In the genomic region with DNA sequence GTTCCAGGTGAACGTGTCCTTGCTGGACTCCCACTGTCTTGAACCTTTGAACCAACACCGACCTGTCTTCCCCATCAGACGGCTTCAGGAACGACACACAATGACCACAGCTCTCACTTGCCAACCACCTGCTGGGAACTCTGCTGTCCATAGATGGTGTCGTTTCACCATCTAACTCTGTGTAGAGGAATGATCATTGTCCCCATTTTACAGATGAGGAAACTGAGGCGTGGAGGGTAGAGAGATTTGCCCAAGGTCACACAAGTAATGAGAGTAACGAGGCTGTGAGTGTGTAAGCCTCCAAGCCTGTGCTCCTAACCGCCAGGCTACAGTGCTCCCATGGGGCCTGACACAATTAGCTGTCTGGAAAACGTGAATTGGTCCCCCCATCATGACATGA, we compare ENCODE assay signal across 25 cellular contexts. TPM values are rescaled to one million over a fixed set of nuclear protein-coding genes. Genes with fewer than 3 reads are reported as not detected.
DNase-seq lines count a peak whose midpoint lies in the region; ATAC-seq and TF ChIP-seq lines count a peak whose summit lies in the region.
"Had no signal": no experiment of that assay in that cellular context is flagged by ENCODE, and none has a peak within 500 bp of the region (broad histone marks: within the 10 kb centered on the region; RNA-seq: fewer than 3 reads in every experiment).

No MANE protein-coding gene starts in this region.

- peak overlapping the region; percentile 32 to 66 for H3K27ac ChIP-seq in right atrium auricular region
- no peak overlapping the region for H3K27ac ChIP-seq in neuronal stem cell (replicated peaks; ENCODE audit: low read length)
- H3K27ac ChIP-seq: prostate gland, suprapubic skin had no signal

- H3K4me1 ChIP-seq in right atrium auricular region (peaks cover 0 to 62% of the 10 kb centered on the region in 2 donors), neuronal stem cell (ENCODE audit: control insufficient read depth in 2 of 2, insufficient read depth in 1 of 2, low read depth in 1 of 2, low read length in 2 of 2) (peaks cover 13 to 38% of the 10 kb centered on the region in 2 donors), mucosa of descending colon (ENCODE audit: low read depth) (peaks cover 18% of the 10 kb centered on the region)

- no peak overlapping the region for H2BK120ac ChIP-seq in neuronal stem cell (ENCODE audit: low read depth, low read length)

- no peaks in the 10 kb centered on the region for H3K36me3 ChIP-seq in right atrium auricular region
- H3K36me3 ChIP-seq in neuronal stem cell (replicated peaks in 1 of 2; ENCODE audit: control insufficient read depth in 2 of 2, insufficient read depth in 2 of 2, low read length in 2 of 2): no peaks in the 10 kb centered on the region
- H3K36me3 ChIP-seq in mucosa of descending colon (ENCODE audit: low read depth): no peaks in the 10 kb centered on the region
- H3K36me3 ChIP-seq: lower lobe of right lung, prostate gland, suprapubic skin had no signal

- H3K4me3 ChIP-seq in right atrium auricular region (no peak overlapping the region), neuronal stem cell (ENCODE audit: low read length in 2 of 2) (no peak overlapping the region), mucosa of descending colon (no peak overlapping the region)
- H3K4me3 ChIP-seq: lower lobe of right lung, prostate gland, suprapubic skin had no signal

- H4K8ac ChIP-seq in neuronal stem cell (ENCODE audit: low read depth, low read length): no peak overlapping the region

- no peaks in the 10 kb centered on the region for H3K27me3 ChIP-seq in right atrium auricular region
- H3K27me3 ChIP-seq in neuronal stem cell (ENCODE audit: control insufficient read depth in 3 of 3, insufficient read depth in 3 of 3, low read depth in 1 of 3, low read length in 3 of 3): peaks cover 0 to 21% (median 7%) of the 10 kb centered on the region in 3 experiments
- H3K27me3 ChIP-seq: suprapubic skin had no signal

- H3K9me3 ChIP-seq in right atrium auricular region (no peaks in the 10 kb centered on the region), neuronal stem cell (replicated peaks in 1 of 2; ENCODE audit: control insufficient read depth in 2 of 2, insufficient read depth in 1 of 2, low read depth in 1 of 2, low read length in 2 of 2) (no peaks in the 10 kb centered on the region), mucosa of descending colon (no peaks in the 10 kb centered on the region)
- H3K9me3 ChIP-seq: lower lobe of right lung, prostate gland, suprapubic skin had no signal

- no peak overlapping the region for H2BK12ac ChIP-seq in neuronal stem cell (ENCODE audit: low read length)

- H3K9ac ChIP-seq in neuronal stem cell (ENCODE audit: low read depth, low read length, poor library complexity): no peak overlapping the region

- H3K4me2 ChIP-seq in neuronal stem cell (ENCODE audit: insufficient read depth, low read length, poor library complexity, severe bottlenecking): no peak overlapping the region

- no peak for TF ChIP-seq CTCF in right atrium auricular region (IDR thresholded peaks at IDR 0.05)
- peak; percentile 50 for TF ChIP-seq CTCF in chondrocyte (IDR thresholded peaks at IDR 0.05)
- no peak for TF ChIP-seq CTCF in type B pancreatic cell (conservative IDR thresholded peaks at IDR 0.05)
- TF ChIP-seq CTCF in mucosa of descending colon (IDR thresholded peaks at IDR 0.05): no peak

- H3K14ac ChIP-seq in neuronal stem cell (ENCODE audit: low read length): no peak overlapping the region

- WGBS in neuronal stem cell (ENCODE audit: extremely low coverage in 2 of 2, insufficient read length in 2 of 2, insufficient replicate concordance in 1 of 2), 2 donors: no CpG with 5 or more reads among the region's 9 CpGs

- H3K23ac ChIP-seq in neuronal stem cell (ENCODE audit: low read depth, low read length, poor library complexity): peak overlapping the region; percentile 16

- H3K27ac Mint-ChIP-seq in chondrocyte (ENCODE audit: unreplicated experiment) (peak overlapping the region; percentile 87), type B pancreatic cell (peak overlapping the region; percentile 40)
- H3K27ac Mint-ChIP-seq: activated naive CD8-positive, alpha-beta T cell treated with anti-CD3 and anti-CD28 coated beads, Interleukin-2, amount 50 U/mL, for 24 hours; stimulated activated effector memory CD8-positive, alpha-beta T cell treated with anti-CD3 and anti-CD28 coated beads, Interleukin-12 subunit alpha, Interleukin-12 subunit beta, amount 100 ng/mL, for 72 hours; WTC11 had no signal

- H3K27me3 Mint-ChIP-seq in chondrocyte (ENCODE audit: low read depth) (no peaks in the 10 kb centered on the region), type B pancreatic cell (peaks cover 5% of the 10 kb centered on the region)

- no peak overlapping the region for H3K4ac ChIP-seq in neuronal stem cell (ENCODE audit: low read length)

- peak overlapping the region; percentile 75 for H2BK5ac ChIP-seq in neuronal stem cell (ENCODE audit: low read length)

- no peak overlapping the region for H4K91ac ChIP-seq in neuronal stem cell (ENCODE audit: low read depth, low read length, poor library complexity)

- H3K4me1 Mint-ChIP-seq in chondrocyte (ENCODE audit: low read depth) (peaks cover 47% of the 10 kb centered on the region), type B pancreatic cell (ENCODE audit: unreplicated experiment) (peaks cover 12% of the 10 kb centered on the region)

- no peak for ATAC-seq in Right ventricle myocardium superior (ENCODE audit: poor library complexity)
- ATAC-seq in mucosa of descending colon: no peak
- no peak for ATAC-seq in GM18861 (IDR thresholded peaks at IDR 0.05; ENCODE audit: unreplicated experiment)
- ATAC-seq: activated naive CD8-positive, alpha-beta T cell treated with anti-CD3 and anti-CD28 coated beads, Interleukin-2, amount 50 U/mL, for 24 hours; HCT116; stimulated activated effector memory CD8-positive, alpha-beta T cell treated with anti-CD3 and anti-CD28 coated beads, Interleukin-12 subunit alpha, Interleukin-12 subunit beta, amount 100 ng/mL, for 72 hours; WTC11 had no signal

- H3K36me3 Mint-ChIP-seq in chondrocyte (ENCODE audit: low read depth): no peaks in the 10 kb centered on the region
- no peaks in the 10 kb centered on the region for H3K36me3 Mint-ChIP-seq in type B pancreatic cell
- H3K36me3 Mint-ChIP-seq: stimulated activated effector memory CD8-positive, alpha-beta T cell treated with anti-CD3 and anti-CD28 coated beads, Interleukin-12 subunit alpha, Interleukin-12 subunit beta, amount 100 ng/mL, for 72 hours; WTC11 had no signal

- H3K9me3 Mint-ChIP-seq in chondrocyte (ENCODE audit: low read depth) (no peaks in the 10 kb centered on the region), type B pancreatic cell (no peaks in the 10 kb centered on the region)
- H3K9me3 Mint-ChIP-seq: activated naive CD8-positive, alpha-beta T cell treated with anti-CD3 and anti-CD28 coated beads, Interleukin-2, amount 50 U/mL, for 24 hours; stimulated activated effector memory CD8-positive, alpha-beta T cell treated with anti-CD3 and anti-CD28 coated beads, Interleukin-12 subunit alpha, Interleukin-12 subunit beta, amount 100 ng/mL, for 72 hours; WTC11 had no signal

- no peak overlapping the region for H2BK15ac ChIP-seq in neuronal stem cell (ENCODE audit: low read length)

- H2AFZ ChIP-seq in neuronal stem cell (ENCODE audit: low read length): no peak overlapping the region

- H3K79me1 ChIP-seq in neuronal stem cell (ENCODE audit: low read depth, low read length): no peaks in the 10 kb centered on the region

- H3K4me3 Mint-ChIP-seq in chondrocyte (ENCODE audit: unreplicated experiment): peak overlapping the region; percentile 5
- H3K4me3 Mint-ChIP-seq in type B pancreatic cell: peak overlapping the region; percentile 29
- H3K4me3 Mint-ChIP-seq: activated naive CD8-positive, alpha-beta T cell treated with anti-CD3 and anti-CD28 coated beads, Interleukin-2, amount 50 U/mL, for 24 hours; stimulated activated effector memory CD8-positive, alpha-beta T cell treated with anti-CD3 and anti-CD28 coated beads, Interleukin-12 subunit alpha, Interleukin-12 subunit beta, amount 100 ng/mL, for 72 hours; WTC11 had no signal

- DNase-seq in right atrium auricular region (ENCODE audit: low spot score): no peak
- no peak for DNase-seq in Right ventricle myocardium superior
- no peak for DNase-seq in chondrocyte (ENCODE audit: low spot score)
- DNase-seq in neuronal stem cell (ENCODE audit: low spot score): no peak
- DNase-seq in type B pancreatic cell (ENCODE audit: extremely low spot score, unreplicated experiment): no peak
- DNase-seq in mucosa of descending colon: no peak
- no peak for DNase-seq in C1 segment of cervical spinal cord (lab: John Stamatoyannopoulos, UW)
- DNase-seq: activated CD8-positive, alpha-beta memory T cell treated with anti-CD3 and anti-CD28 coated beads, Interleukin-2, amount 50 U/mL, for 48 hours; activated naive CD8-positive, alpha-beta T cell treated with anti-CD3 and anti-CD28 coated beads, Interleukin-2, amount 50 U/mL, for 24 hours; Calu3; lower lobe of right lung; NCI-H2081; NCI-H774; small intestine; T1000 had no signal

- H2AK5ac ChIP-seq in neuronal stem cell (ENCODE audit: low read depth, low read length): peak overlapping the region; percentile 56

- intact Hi-C loops in Right ventricle myocardium superior (cut with DNase I): no loop called here
- intact Hi-C loops in mucosa of descending colon (cut with DNase I, micrococcal nuclease): no loop called here

- H3K18ac ChIP-seq in neuronal stem cell (ENCODE audit: low read length): no peak overlapping the region

RNA-seq across cellular contexts. Expression of gene PLEKHG5, which starts 9.9 kb away (rescaled TPM):
- 1 to 10 TPM; 7.0 to 7.9 TPM for total RNA-seq in right atrium auricular region
- total RNA-seq in Right ventricle myocardium superior: 16.8 TPM
- 32.4 to 50.5 TPM (median 33.6 TPM) in 3 replicates for total RNA-seq in chondrocyte
- 18.8 TPM for polyA plus RNA-seq in neuronal stem cell (2013, experiment 1 of 2)
- polyA plus RNA-seq in neuronal stem cell (2013, experiment 2 of 2): 18.8 TPM
- 28.5 and 30.6 TPM in 2 replicates for total RNA-seq in type B pancreatic cell (ENCODE audit: low replicate concordance)
- 10 to 100 TPM; 20.1 to 32.9 (median 20.2) TPM for total RNA-seq in mucosa of descending colon
- polyA plus RNA-seq: CD14-positive monocyte had no signal

RNA-seq across cellular contexts. Expression of gene TNFRSF25, which starts 35.4 kb away (rescaled TPM):
- 1 to 10 TPM; 4.4 to 7.4 TPM for total RNA-seq in right atrium auricular region
- 13.7 TPM for total RNA-seq in Right ventricle myocardium superior
- total RNA-seq in chondrocyte: 20.1 to 32.4 TPM (median 21.4 TPM) in 3 replicates
- polyA plus RNA-seq in neuronal stem cell (2013, experiment 1 of 2): 14.5 TPM
- 14.1 TPM for polyA plus RNA-seq in neuronal stem cell (2013, experiment 2 of 2)
- total RNA-seq in type B pancreatic cell (ENCODE audit: low replicate concordance): 27.0 and 29.4 TPM in 2 replicates
- total RNA-seq in mucosa of descending colon: 10 to 100 TPM; 18.3 to 45.1 (median 35.3) TPM

RNA-seq across cellular contexts. Expression of gene NOL9, which starts 52.9 kb away (rescaled TPM):
- 10 to 100 TPM; 15.4 to 15.6 TPM for total RNA-seq in right atrium auricular region
- 10.9 TPM for total RNA-seq in Right ventricle myocardium superior
- 24.0 to 32.3 TPM (median 27.0 TPM) in 3 replicates for total RNA-seq in chondrocyte
- polyA plus RNA-seq in neuronal stem cell (2013, experiment 1 of 2): 8.4 TPM
- polyA plus RNA-seq in neuronal stem cell (2013, experiment 2 of 2): 7.8 TPM
- total RNA-seq in type B pancreatic cell (ENCODE audit: low replicate concordance): 32.9 and 43.0 TPM in 2 replicates
- total RNA-seq in mucosa of descending colon: 10 to 100 TPM; 20.0 to 28.3 (median 21.1) TPM

RNA-seq across cellular contexts. Expression of gene TAS1R1, which starts 53.7 kb away (rescaled TPM):
- total RNA-seq in right atrium auricular region: not detected
- not detected for total RNA-seq in Right ventricle myocardium superior
- total RNA-seq in chondrocyte: not detected in 3 replicates
- not detected for polyA plus RNA-seq in neuronal stem cell (2013, experiment 1 of 2)
- polyA plus RNA-seq in neuronal stem cell (2013, experiment 2 of 2): not detected
- not detected in 2 replicates for total RNA-seq in type B pancreatic cell (ENCODE audit: low replicate concordance)
- total RNA-seq in mucosa of descending colon: under 1 TPM in 2 of 3 donors, not detected in 1; 0.13 to 0.14 TPM
- total RNA-seq: bronchial epithelial cell, Calu3 had no signal
- polyA plus RNA-seq: CD14-positive monocyte, keratinocyte, neural cell had no signal
